Comparison of ENCODE assay signal across 26 cellular contexts in genomic region chr10:13144814-13145213, GRCh38. TPM values are rescaled to one million over a fixed set of nuclear protein-coding genes. Genes with fewer than 3 reads are reported as not detected.
DNase-seq lines count a peak whose midpoint lies in the region; ATAC-seq, FAIRE-seq and TF ChIP-seq lines count a peak whose summit lies in the region.
"Had no signal": no experiment of that assay in that cellular context is flagged by ENCODE, and none has a peak within 500 bp of the region (broad histone marks: within the 10 kb centered on the region; RNA-seq: fewer than 3 reads in every experiment).

No MANE protein-coding gene starts in this region.

- CTCF ChIA-PET in HEK293 (lab: Yijun Ruan, JAX): interaction anchor here (0.6 kb wide), 1 partner anchor 16 kb away, joined by 3 read pairs; no protein-coding TSS in a partner anchor
- CTCF ChIA-PET in K562 (lab: Yijun Ruan, JAX; ENCODE audit: low intra/inter-chr PET ratio): no interaction called here

- WGBS in K562 (ENCODE audit: insufficient coverage, low coverage, missing lambda C conversion rate): 0% methylated on average over 3 of the region's 3 CpGs

- TF ChIP-seq POLR2A in K562 (conservative IDR thresholded peaks at IDR 0.05): no peak

- no peaks in the 10 kb centered on the region for H3K79me2 ChIP-seq in K562 (ENCODE audit: control insufficient read depth, insufficient read depth, low read length)

- H3K27ac ChIP-seq in HEK293 (ENCODE audit: extremely low read depth, low read depth, low read length): no peak overlapping the region
- H3K27ac ChIP-seq in K562 (ENCODE audit: extremely low read depth, low read depth, low read length): no peak overlapping the region
- H3K27ac ChIP-seq: BLaER1 had no signal

- intact Hi-C loops in K562 (cut with micrococcal nuclease): no loop called here

- no peak for TF ChIP-seq CTCF in HEK293 (tag by site-specific recombination; IDR thresholded peaks at IDR 0.05)
- no peak for TF ChIP-seq CTCF in K562 (IDR thresholded peaks at IDR 0.05 in 2 of 3, conservative IDR thresholded peaks at IDR 0.05 in 1 of 3; ENCODE audit: insufficient read depth in 2 of 3, low read depth in 1 of 3, low read length in 3 of 3)
- TF ChIP-seq CTCF in type B pancreatic cell (conservative IDR thresholded peaks at IDR 0.05): no peak

- no peak overlapping the region for H3K4me3 Mint-ChIP-seq in type B pancreatic cell
- H3K4me3 Mint-ChIP-seq: CD14-positive monocyte; CD4-positive, alpha-beta memory T cell; CD4-positive, CD25-positive, alpha-beta regulatory T cell; CD8-positive, alpha-beta memory T cell had no signal

- no peaks in the 10 kb centered on the region; a peak in 1 of 5 replicates for H3K27me3 ChIP-seq in K562 (ENCODE audit: control insufficient read depth in 2 of 2, insufficient read depth in 2 of 2, low read length in 2 of 2)
- H3K27me3 ChIP-seq in MG63: no peaks in the 10 kb centered on the region
- H3K27me3 ChIP-seq: BE2C, BLaER1 had no signal

- no peak overlapping the region for H2AFZ ChIP-seq in K562 (ENCODE audit: low read depth, low read length)

- H3K9ac ChIP-seq in K562 (ENCODE audit: insufficient read depth in 1 of 2, low read depth in 2 of 2, low read length in 2 of 2): no peak overlapping the region
- H3K9ac ChIP-seq: BLaER1 had no signal

- H3K4me2 ChIP-seq in K562 (ENCODE audit: insufficient read depth, low read length): no peak overlapping the region
- H3K4me2 ChIP-seq: BLaER1 had no signal

- BruUV-seq in K562 (replicated peaks; lab: Mats Ljungman, UMichigan): no TSS peak

- no peak for FAIRE-seq in K562 (lab: Jason Lieb, UNC)
- FAIRE-seq: A204.1, GM12878, GM12892, GM19239 had no signal

- peaks cover 0 to 10% of the 10 kb centered on the region in 2 experiments; a peak in 1 of 3 replicates for H3K36me3 ChIP-seq in HEK293 (ENCODE audit: control insufficient read depth in 2 of 2, insufficient read depth in 1 of 2, low read length in 2 of 2)
- H3K36me3 ChIP-seq in K562 (ENCODE audit: control insufficient read depth, insufficient read depth, low read length): no peaks in the 10 kb centered on the region
- no peaks in the 10 kb centered on the region for H3K36me3 ChIP-seq in MG63
- H3K36me3 ChIP-seq: BE2C, BLaER1 had no signal

- no peaks in the 10 kb centered on the region for H3K9me3 ChIP-seq in HEK293 (ENCODE audit: control insufficient read depth, insufficient read depth, low read depth, low read length)
- H3K9me3 ChIP-seq in K562 (replicated peaks; ENCODE audit: control insufficient read depth, insufficient read depth, low read depth, low read length): no peaks in the 10 kb centered on the region
- H3K9me3 ChIP-seq in MG63: peaks cover 11% of the 10 kb centered on the region
- H3K9me3 ChIP-seq: BE2C, BLaER1 had no signal

- H3K9me1 ChIP-seq in K562 (ENCODE audit: control insufficient read depth, insufficient read depth, low read length): no peaks in the 10 kb centered on the region

- H3K36me3 Mint-ChIP-seq in type B pancreatic cell: peaks cover 13% of the 10 kb centered on the region
- H3K36me3 Mint-ChIP-seq: CD14-positive monocyte had no signal

- TF ChIP-seq RAD21 in K562 (CRISPR knock-in tag; conservative IDR thresholded peaks at IDR 0.05 in 1 of 2, IDR thresholded peaks at IDR 0.05 in 1 of 2): no peak

- ATAC-seq in K562: no peak
- ATAC-seq: GM12878 had no signal

- H3K27me3 Mint-ChIP-seq in type B pancreatic cell: no peaks in the 10 kb centered on the region
- H3K27me3 Mint-ChIP-seq: CD4-positive, alpha-beta memory T cell; CD4-positive, CD25-positive, alpha-beta regulatory T cell; CD8-positive, alpha-beta memory T cell had no signal

- no peaks in the 10 kb centered on the region for H3K4me1 Mint-ChIP-seq in type B pancreatic cell (ENCODE audit: unreplicated experiment)
- H3K4me1 Mint-ChIP-seq: CD14-positive monocyte; CD4-positive, alpha-beta memory T cell had no signal

- TF ChIP-seq EP300 in K562 (IDR thresholded peaks at IDR 0.05; ENCODE audit: low read length): no peak

- in situ Hi-C loops in K562 (cut with MboI): no loop called here

- H3K9me3 Mint-ChIP-seq in type B pancreatic cell: peaks cover 10% of the 10 kb centered on the region

- no peaks in the 10 kb centered on the region for H4K20me1 ChIP-seq in K562 (replicated peaks; ENCODE audit: control insufficient read depth, insufficient read depth, low read length)
- H4K20me1 ChIP-seq: BLaER1 had no signal

- H3K4me1 ChIP-seq in HEK293 (ENCODE audit: control insufficient read depth, insufficient read depth, low read length): no peaks in the 10 kb centered on the region
- peaks cover 0 to 2% of the 10 kb centered on the region in 2 experiments; a peak in 3 of 5 replicates for H3K4me1 ChIP-seq in K562 (replicated peaks in 1 of 2; ENCODE audit: control insufficient read depth in 2 of 2, insufficient read depth in 2 of 2, low read length in 2 of 2)
- H3K4me1 ChIP-seq: BE2C, BLaER1 had no signal

- no peak for DNase-seq in K562 (ENCODE audit: extremely low read depth in 1 of 4, low spot score in 3 of 4)
- DNase-seq in type B pancreatic cell (ENCODE audit: extremely low spot score, unreplicated experiment): no peak
- DNase-seq in MG63: no peak
- no peak for DNase-seq in occipital lobe (lab: John Stamatoyannopoulos, UW)
- DNase-seq: 8988T; ACHN; BE2C; C1 segment of cervical spinal cord; CD4-positive, alpha-beta memory T cell; CD4-positive, CD25-positive, alpha-beta regulatory T cell; CD8-positive, alpha-beta memory T cell; COR-L47; DMS 273 treated with DMSO at 0.1 percent for 48 hours; DMS153; DMS53; DMS79; DND-41; EL; GDM1 had no signal

- H3K4me3 ChIP-seq in HEK293 (ENCODE audit: low read depth, low read length): no peak overlapping the region
- no peak overlapping the region for H3K4me3 ChIP-seq in K562
- no peak overlapping the region for H3K4me3 ChIP-seq in MG63
- H3K4me3 ChIP-seq: BLaER1, GM12878 had no signal

- peak overlapping the region; percentile 38 for H3K27ac Mint-ChIP-seq in type B pancreatic cell
- H3K27ac Mint-ChIP-seq: CD14-positive monocyte; CD4-positive, CD25-positive, alpha-beta regulatory T cell had no signal

- POLR2A ChIA-PET in HEK293 (lab: Yijun Ruan, JAX) (no interaction called here), K562 (lab: Yijun Ruan, JAX) (no interaction called here)

TF ChIP-seq in HEK293, 187 proteins besides CTCF, POLR2A, EP300 and RAD21:
- TF ChIP-seq ZNF558 (tag by site-specific recombination; IDR thresholded peaks at IDR 0.05) (peak; percentile 99), GLIS1 (tag by site-specific recombination; IDR thresholded peaks at IDR 0.05) (no peak)
TF ChIP-seq in HEK293: peak in this region for 1.

RNA-seq across cellular contexts. Expression of gene MCM10, which starts 16.5 kb away (rescaled TPM):
- total RNA-seq in K562 (2011; cell fraction: chromatin; rRNA removed; ENCODE audit: low replicate concordance): 70.9 and 136 TPM in 2 replicates
- total RNA-seq in K562 (2011; cell fraction: nucleolus; rRNA removed): 37.0 and 42.4 TPM in 2 replicates
- total RNA-seq in K562 (2011; cell fraction: nucleoplasm; rRNA removed): 41.4 and 42.4 TPM in 2 replicates
- total RNA-seq in K562 (2014; rRNA removed): 59.0 and 61.1 TPM in 2 replicates
- total RNA-seq in K562 (2014; rRNA removed; fragmentation: Illumina TruSeq; extraction: Trizol): 54.6 and 61.9 TPM in 2 replicates
- total RNA-seq in K562 (2015; rRNA removed; fragmentation: Illumina TruSeq; extraction: Trizol): 55.2 and 56.4 TPM in 2 replicates
- 59.4 and 68.1 TPM in 2 replicates for total RNA-seq in K562 (2021)
- 18.7 and 25.9 TPM in 2 replicates for polyA plus RNA-seq in K562 (2011; rRNA removed)
- polyA plus RNA-seq in K562 (2011; cell fraction: cytosol; rRNA removed): 8.2 and 9.0 TPM in 2 replicates
- 21.4 and 24.5 TPM in 2 replicates for polyA plus RNA-seq in K562 (2011; cell fraction: nucleus; rRNA removed)
- 18.1 and 26.1 TPM in 2 replicates for polyA plus RNA-seq in K562 (2012)
- 40.0 and 48.0 TPM in 2 replicates for polyA plus RNA-seq in K562 (2014; fragmentation: Illumina TruSeq; extraction: Trizol)
- polyA plus RNA-seq in K562 (2014; fragmentation: Nextera tagmentation; extraction: Ambion mirVana): 10 to 100 TPM; 10.4 to 26.1 TPM
- polyA plus RNA-seq in K562 (2014; rRNA removed): 32.7 and 34.3 TPM in 2 replicates
- 34.5 and 37.9 TPM in 2 replicates for polyA minus RNA-seq in K562 (2011; rRNA and poly(A)+ RNA removed)
- 18.7 and 25.1 TPM in 2 replicates for polyA minus RNA-seq in K562 (2011; cell fraction: cytosol; rRNA and poly(A)+ RNA removed)
- 33.0 and 42.0 TPM in 2 replicates for polyA minus RNA-seq in K562 (2011; cell fraction: nucleus; rRNA and poly(A)+ RNA removed)
- 12.2 and 31.7 TPM in 2 replicates for total RNA-seq in type B pancreatic cell (ENCODE audit: low replicate concordance)
- total RNA-seq in MG63 (2014; rRNA removed; shearing (Covaris generic); ENCODE audit: low replicate concordance): 16.3 and 27.8 TPM in 2 replicates
- total RNA-seq in occipital lobe: 2.5 TPM
- polyA plus RNA-seq: CD14-positive monocyte; CD4-positive, alpha-beta memory T cell; CD8-positive, alpha-beta memory T cell had no signal

RNA-seq across cellular contexts. Expression of gene OPTN, which starts 44.9 kb away (rescaled TPM):
- 3.1 and 10.3 TPM in 2 replicates for total RNA-seq in K562 (2011; cell fraction: chromatin; rRNA removed; ENCODE audit: low replicate concordance)
- total RNA-seq in K562 (2011; cell fraction: nucleolus; rRNA removed): 1.6 and 1.7 TPM in 2 replicates
- total RNA-seq in K562 (2011; cell fraction: nucleoplasm; rRNA removed): 3.6 and 8.3 TPM in 2 replicates
- total RNA-seq in K562 (2014; rRNA removed): 5.8 and 6.0 TPM in 2 replicates
- 4.7 and 4.8 TPM in 2 replicates for total RNA-seq in K562 (2014; rRNA removed; fragmentation: Illumina TruSeq; extraction: Trizol)
- 3.0 and 3.4 TPM in 2 replicates for total RNA-seq in K562 (2015; rRNA removed; fragmentation: Illumina TruSeq; extraction: Trizol)
- 5.3 and 6.8 TPM in 2 replicates for total RNA-seq in K562 (2021)
- 4.6 and 5.0 TPM in 2 replicates for polyA plus RNA-seq in K562 (2011; rRNA removed)
- 0.79 and 1.8 TPM in 2 replicates for polyA plus RNA-seq in K562 (2011; cell fraction: cytosol; rRNA removed)
- polyA plus RNA-seq in K562 (2011; cell fraction: nucleus; rRNA removed): 3.9 and 4.8 TPM in 2 replicates
- polyA plus RNA-seq in K562 (2012): 13.6 and 29.9 TPM in 2 replicates
- polyA plus RNA-seq in K562 (2014; fragmentation: Illumina TruSeq; extraction: Trizol): 5.2 and 5.3 TPM in 2 replicates
- polyA plus RNA-seq in K562 (2014; fragmentation: Nextera tagmentation; extraction: Ambion mirVana): 1 to 10 TPM; 2.2 to 2.4 TPM
- 4.1 and 5.1 TPM in 2 replicates for polyA plus RNA-seq in K562 (2014; rRNA removed)
- polyA minus RNA-seq in K562 (2011; rRNA and poly(A)+ RNA removed): 5.0 and 5.8 TPM in 2 replicates
- polyA minus RNA-seq in K562 (2011; cell fraction: cytosol; rRNA and poly(A)+ RNA removed): 1.9 and 4.8 TPM in 2 replicates
- polyA minus RNA-seq in K562 (2011; cell fraction: nucleus; rRNA and poly(A)+ RNA removed): 1.3 and 2.6 TPM in 2 replicates
- 43.2 and 104 TPM in 2 replicates for total RNA-seq in type B pancreatic cell (ENCODE audit: low replicate concordance)
- total RNA-seq in MG63 (2014; rRNA removed; shearing (Covaris generic); ENCODE audit: low replicate concordance): 12.6 and 14.0 TPM in 2 replicates
- 73.3 TPM for total RNA-seq in occipital lobe
